Comparison of ENCODE assay signal across 8 cellular contexts in the genomic region with DNA sequence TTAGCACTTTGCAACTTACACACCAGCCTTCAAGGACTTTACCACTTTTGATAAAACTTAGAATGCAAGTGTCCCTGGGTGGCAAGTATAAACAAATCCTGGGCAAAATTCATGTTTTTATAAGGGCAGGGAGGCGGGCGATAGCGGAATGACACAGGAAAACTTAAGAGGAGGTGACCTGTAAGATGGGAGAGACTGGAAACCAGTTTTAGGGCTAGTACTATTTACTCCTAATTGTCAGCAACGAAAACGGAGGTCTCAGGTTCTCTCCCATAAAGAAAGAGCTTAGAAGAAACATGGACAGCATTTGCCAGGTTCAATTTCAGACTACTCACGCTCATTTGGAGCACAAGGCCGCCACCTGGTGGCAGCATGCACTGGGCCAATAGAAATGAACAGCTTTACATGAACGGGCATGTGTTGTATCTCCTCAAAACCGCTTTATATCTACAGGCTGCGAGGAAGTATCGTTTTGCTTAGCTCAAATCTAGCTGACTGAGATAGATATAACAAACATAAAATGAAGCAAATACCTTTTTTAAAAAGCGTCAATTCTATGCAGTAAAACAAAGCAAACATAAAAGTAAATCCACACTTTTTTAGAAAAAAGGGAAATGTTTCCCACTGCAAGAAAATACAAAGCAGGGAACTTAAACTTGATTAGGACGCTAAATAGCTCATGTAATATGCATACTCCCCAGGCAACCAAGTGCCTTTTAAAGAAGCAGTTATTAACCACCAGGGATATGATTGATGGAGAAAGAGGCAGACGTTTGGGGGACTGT.
A peak's percentile ranks its signal among the peaks of the same experiment; 100 is the strongest.
DNase-seq lines count a peak whose midpoint lies in the region; ATAC-seq and TF ChIP-seq lines count a peak whose summit lies in the region.

No MANE protein-coding gene starts in this region.

- peak; percentile 96 for TF ChIP-seq CTCF in AG10803 (conservative IDR thresholded peaks at IDR 0.05; ENCODE audit: low read length)

- no peak overlapping the region for H3K4me3 ChIP-seq in AG10803 (ENCODE audit: low read length)

- DNase-seq in AG10803 (ENCODE audit: low read depth) = peak; percentile 75
- peak; percentile 60 for DNase-seq in NCI-H446 treated with DMSO at 0.1 percent for 48 hours (lab: John Stamatoyannopoulos, UW)
- peak; percentile 70 for DNase-seq in central memory CD4-positive, alpha-beta T cell
- peak; percentile 84 for DNase-seq in kidney tubule cell (ENCODE audit: low spot score)
- DNase-seq in stimulated activated CD4-positive, alpha-beta T cell treated with anti-CD3 and anti-CD28 coated beads, Interleukin-2, amount 100 ng/mL, for 48 hours = peak; percentile 80 to 81

- peak; percentile 64 for ATAC-seq in GM19025 (IDR thresholded peaks at IDR 0.05; ENCODE audit: low read depth, unreplicated experiment)
- peak; percentile 95 for ATAC-seq in HG03432 (IDR thresholded peaks at IDR 0.05; ENCODE audit: unreplicated experiment)
- ATAC-seq in activated CD4-positive, CD25-positive, alpha-beta regulatory T cell treated with anti-CD3 and anti-CD28 coated beads, Interleukin-2, amount 50 U/mL, for 24 hours = peak; percentile 81 to 87
